In genomic region chr4:107600456-107600855, GRCh38 we compare ENCODE assay signal across 1 cellular context.
TF ChIP-seq lines count a peak whose summit lies in the region.

No MANE protein-coding gene starts in this region.

TF ChIP-seq in GM23338, 12 proteins besides CTCF, POLR2A, EP300 and RAD21 (continued from another document):
- TF ChIP-seq, protein P1, sequence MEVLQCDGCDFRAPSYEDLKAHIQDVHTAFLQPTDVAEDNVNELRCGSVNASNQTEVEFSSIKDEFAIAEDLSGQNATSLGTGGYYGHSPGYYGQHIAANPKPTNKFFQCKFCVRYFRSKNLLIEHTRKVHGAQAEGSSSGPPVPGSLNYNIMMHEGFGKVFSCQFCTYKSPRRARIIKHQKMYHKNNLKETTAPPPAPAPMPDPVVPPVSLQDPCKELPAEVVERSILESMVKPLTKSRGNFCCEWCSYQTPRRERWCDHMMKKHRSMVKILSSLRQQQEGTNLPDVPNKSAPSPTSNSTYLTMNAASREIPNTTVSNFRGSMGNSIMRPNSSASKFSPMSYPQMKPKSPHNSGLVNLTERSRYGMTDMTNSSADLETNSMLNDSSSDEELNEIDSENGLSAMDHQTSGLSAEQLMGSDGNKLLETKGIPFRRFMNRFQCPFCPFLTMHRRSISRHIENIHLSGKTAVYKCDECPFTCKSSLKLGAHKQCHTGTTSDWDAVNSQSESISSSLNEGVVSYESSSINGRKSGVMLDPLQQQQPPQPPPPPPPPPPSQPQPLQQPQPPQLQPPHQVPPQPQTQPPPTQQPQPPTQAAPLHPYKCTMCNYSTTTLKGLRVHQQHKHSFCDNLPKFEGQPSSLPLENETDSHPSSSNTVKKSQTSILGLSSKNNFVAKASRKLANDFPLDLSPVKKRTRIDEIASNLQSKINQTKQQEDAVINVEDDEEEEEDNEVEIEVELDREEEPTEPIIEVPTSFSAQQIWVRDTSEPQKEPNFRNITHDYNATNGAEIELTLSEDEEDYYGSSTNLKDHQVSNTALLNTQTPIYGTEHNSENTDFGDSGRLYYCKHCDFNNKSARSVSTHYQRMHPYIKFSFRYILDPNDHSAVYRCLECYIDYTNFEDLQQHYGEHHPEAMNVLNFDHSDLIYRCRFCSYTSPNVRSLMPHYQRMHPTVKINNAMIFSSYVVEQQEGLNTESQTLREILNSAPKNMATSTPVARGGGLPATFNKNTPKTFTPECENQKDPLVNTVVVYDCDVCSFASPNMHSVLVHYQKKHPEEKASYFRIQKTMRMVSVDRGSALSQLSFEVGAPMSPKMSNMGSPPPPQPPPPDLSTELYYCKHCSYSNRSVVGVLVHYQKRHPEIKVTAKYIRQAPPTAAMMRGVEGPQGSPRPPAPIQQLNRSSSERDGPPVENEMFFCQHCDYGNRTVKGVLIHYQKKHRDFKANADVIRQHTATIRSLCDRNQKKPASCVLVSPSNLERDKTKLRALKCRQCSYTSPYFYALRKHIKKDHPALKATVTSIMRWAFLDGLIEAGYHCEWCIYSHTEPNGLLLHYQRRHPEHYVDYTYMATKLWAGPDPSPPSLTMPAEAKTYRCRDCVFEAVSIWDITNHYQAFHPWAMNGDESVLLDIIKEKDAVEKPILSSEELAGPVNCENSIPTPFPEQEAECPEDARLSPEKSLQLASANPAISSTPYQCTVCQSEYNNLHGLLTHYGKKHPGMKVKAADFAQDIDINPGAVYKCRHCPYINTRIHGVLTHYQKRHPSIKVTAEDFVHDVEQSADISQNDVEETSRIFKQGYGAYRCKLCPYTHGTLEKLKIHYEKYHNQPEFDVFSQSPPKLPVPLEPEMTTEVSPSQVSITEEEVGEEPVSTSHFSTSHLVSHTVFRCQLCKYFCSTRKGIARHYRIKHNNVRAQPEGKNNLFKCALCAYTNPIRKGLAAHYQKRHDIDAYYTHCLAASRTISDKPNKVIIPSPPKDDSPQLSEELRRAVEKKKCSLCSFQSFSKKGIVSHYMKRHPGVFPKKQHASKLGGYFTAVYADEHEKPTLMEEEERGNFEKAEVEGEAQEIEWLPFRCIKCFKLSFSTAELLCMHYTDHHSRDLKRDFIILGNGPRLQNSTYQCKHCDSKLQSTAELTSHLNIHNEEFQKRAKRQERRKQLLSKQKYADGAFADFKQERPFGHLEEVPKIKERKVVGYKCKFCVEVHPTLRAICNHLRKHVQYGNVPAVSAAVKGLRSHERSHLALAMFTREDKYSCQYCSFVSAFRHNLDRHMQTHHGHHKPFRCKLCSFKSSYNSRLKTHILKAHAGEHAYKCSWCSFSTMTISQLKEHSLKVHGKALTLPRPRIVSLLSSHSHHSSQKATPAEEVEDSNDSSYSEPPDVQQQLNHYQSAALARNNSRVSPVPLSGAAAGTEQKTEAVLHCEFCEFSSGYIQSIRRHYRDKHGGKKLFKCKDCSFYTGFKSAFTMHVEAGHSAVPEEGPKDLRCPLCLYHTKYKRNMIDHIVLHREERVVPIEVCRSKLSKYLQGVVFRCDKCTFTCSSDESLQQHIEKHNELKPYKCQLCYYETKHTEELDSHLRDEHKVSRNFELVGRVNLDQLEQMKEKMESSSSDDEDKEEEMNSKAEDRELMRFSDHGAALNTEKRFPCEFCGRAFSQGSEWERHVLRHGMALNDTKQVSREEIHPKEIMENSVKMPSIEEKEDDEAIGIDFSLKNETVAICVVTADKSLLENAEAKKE (CRISPR knock-in tag; IDR thresholded peaks at IDR 0.05) = no peak
- TF ChIP-seq EZH2phosphoT487 (IDR thresholded peaks at IDR 0.05; ENCODE audit: unreplicated experiment) (no peak), EZH2 (IDR thresholded peaks at IDR 0.05; ENCODE audit: low read depth, unreplicated experiment) (no peak), CREB1 (CRISPR knock-in tag; IDR thresholded peaks at IDR 0.05; ENCODE audit: low read depth) (no peak), STAT1 (IDR thresholded peaks at IDR 0.05; ENCODE audit: unreplicated experiment) (no peak), ZNF331 (CRISPR knock-in tag; IDR thresholded peaks at IDR 0.05; ENCODE audit: low read depth) (no peak)
- TF ChIP-seq, protein P2, sequence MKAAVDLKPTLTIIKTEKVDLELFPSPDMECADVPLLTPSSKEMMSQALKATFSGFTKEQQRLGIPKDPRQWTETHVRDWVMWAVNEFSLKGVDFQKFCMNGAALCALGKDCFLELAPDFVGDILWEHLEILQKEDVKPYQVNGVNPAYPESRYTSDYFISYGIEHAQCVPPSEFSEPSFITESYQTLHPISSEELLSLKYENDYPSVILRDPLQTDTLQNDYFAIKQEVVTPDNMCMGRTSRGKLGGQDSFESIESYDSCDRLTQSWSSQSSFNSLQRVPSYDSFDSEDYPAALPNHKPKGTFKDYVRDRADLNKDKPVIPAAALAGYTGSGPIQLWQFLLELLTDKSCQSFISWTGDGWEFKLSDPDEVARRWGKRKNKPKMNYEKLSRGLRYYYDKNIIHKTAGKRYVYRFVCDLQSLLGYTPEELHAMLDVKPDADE (IDR thresholded peaks at IDR 0.05) = no peak
